ENCODE assay signal across 31 cellular contexts in the genomic region with DNA sequence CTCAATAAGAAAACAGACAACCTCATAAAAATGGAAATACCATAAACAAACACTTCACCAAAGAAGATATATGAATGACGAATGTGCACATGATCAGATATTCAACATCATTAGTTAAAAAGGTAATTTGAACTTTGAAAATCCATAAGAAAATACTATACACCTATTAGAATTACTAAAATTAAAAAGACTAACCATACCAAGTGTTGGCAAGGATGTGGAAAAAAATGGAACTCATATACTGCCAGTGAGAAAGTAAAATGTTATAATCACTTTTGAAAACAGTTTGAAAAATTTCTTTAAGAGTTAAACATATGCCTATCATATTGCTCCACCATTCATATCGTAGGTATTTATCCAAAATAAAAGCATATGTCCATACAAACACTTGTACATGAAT. TPM values are rescaled to one million over a fixed set of nuclear protein-coding genes. Genes with fewer than 3 reads are reported as not detected.
"Had no signal": no experiment of that assay in that cellular context is flagged by ENCODE, and none has a peak within 500 bp of the region (broad histone marks: within the 10 kb centered on the region; RNA-seq: fewer than 3 reads in every experiment).

No MANE protein-coding gene starts in this region.

- FAIRE-seq: urothelium cell line had no signal

- H3K27me3 ChIP-seq: stomach, testis, thyroid gland, tibial artery, tibial nerve, transverse colon, upper lobe of left lung, upper lobe of right lung, uterus, vagina had no signal

- H3K27ac ChIP-seq: stomach, suprapubic skin, testis, thoracic aorta, thyroid gland, tibial artery, tibial nerve, transverse colon, upper lobe of left lung, upper lobe of right lung, uterus, vagina had no signal

- H3K4me1 ChIP-seq: stomach, suprapubic skin, testis, thyroid gland, tibial artery, tibial nerve, transverse colon, upper lobe of left lung, upper lobe of right lung, uterus, vagina had no signal

- H3K36me3 ChIP-seq: stomach, suprapubic skin, thoracic aorta, thyroid gland, tibial artery, tibial nerve, transverse colon, upper lobe of left lung, upper lobe of right lung, uterus, vagina had no signal

- H3K4me3 ChIP-seq: stomach, suprapubic skin, testis, thoracic aorta, thyroid gland, tibial artery, tibial nerve, transverse colon, upper lobe of left lung, upper lobe of right lung, uterus, vagina had no signal

- ATAC-seq: stimulated activated effector memory CD8-positive, alpha-beta T cell treated with anti-CD3 and anti-CD28 coated beads, Interleukin-12 subunit alpha, Interleukin-12 subunit beta, amount 100 ng/mL, for 72 hours; stimulated activated memory B cell treated with anti-CD40 and anti-IgM and Interleukin-4, amounts not matched to agents 10 μg/mL and 1 μg/mL and 100 μg/mL, for 72 hours; stimulated activated naive B cell treated with anti-CD40 and anti-IgM and Interleukin-4, amounts not matched to agents 10 μg/mL and 1 μg/mL and 100 μg/mL, for 72 hours; stimulated activated naive CD8-positive, alpha-beta T cell treated with anti-CD3 and anti-CD28 coated beads, Interleukin-15, amount 100 ng/mL, for 72 hours; stimulated activated naive CD8-positive, alpha-beta T cell treated with anti-CD3 and anti-CD28 coated beads, Interleukin-15, Interleukin-2, amounts not matched to agents 100 U/mL and 50 U/mL, for 24 hours; upper lobe of right lung had no signal

- H3K9me3 ChIP-seq: suprapubic skin, testis, thyroid gland, transverse colon, upper lobe of right lung, uterus, vagina had no signal

- DNase-seq: stimulated activated CD4-positive, alpha-beta T cell treated with anti-CD3 and anti-CD28 coated beads, Interleukin-2, amount 100 ng/mL, for 48 hours; stimulated activated CD4-positive, alpha-beta T cell treated with anti-CD3 and anti-CD28 coated beads, Interleukin-4, amount 100 ng/mL, for 1 hour; stimulated activated CD4-positive, alpha-beta T cell treated with anti-CD3 and anti-CD28 coated beads, Interleukin-4, amount 100 ng/mL, for 24 hours; stimulated activated CD4-positive, alpha-beta T cell treated with anti-CD3 and anti-CD28 coated beads, Interleukin-4, amount 100 ng/mL, for 4 hours; stimulated activated CD8-positive, alpha-beta memory T cell treated with anti-CD3 and anti-CD28 coated beads, Interleukin-4, amount 100 ng/mL, for 48 hours; stimulated activated naive B cell treated with anti-CD40 and anti-IgM and Interleukin-4, amounts not matched to agents 10 μg/mL and 1 μg/mL and 100 μg/mL, for 72 hours; stimulated activated naive CD4-positive, alpha-beta T cell; stimulated activated naive CD4-positive, alpha-beta T cell treated with Interleukin-2 at 50 U/mL for 16 hours; stimulated activated naive CD8-positive, alpha-beta T cell treated with anti-CD3 and anti-CD28 coated beads, Interleukin-15, amount 100 ng/mL, for 72 hours; stimulated activated naive CD8-positive, alpha-beta T cell treated with anti-CD3 and anti-CD28 coated beads, Interleukin-15, Interleukin-2, amounts not matched to agents 100 U/mL and 50 U/mL, for 24 hours; stomach; substantia nigra; testis; thyroid gland; tibial artery; transverse colon; trophoblast cell; upper lobe of left lung; upper lobe of right lung; uterus had no signal

RNA-seq across cellular contexts. Expression of gene EBLN1, which starts 37.1 kb away (rescaled TPM):
- total RNA-seq: stomach, subcutaneous adipose tissue, suprapubic skin, temporal lobe, thoracic aorta, thyroid gland, tibial nerve, transverse colon, upper lobe of left lung, upper lobe of right lung, ureter, urinary bladder, vagina had no signal
- polyA plus RNA-seq: stomach, urinary bladder had no signal
